In the genomic region with DNA sequence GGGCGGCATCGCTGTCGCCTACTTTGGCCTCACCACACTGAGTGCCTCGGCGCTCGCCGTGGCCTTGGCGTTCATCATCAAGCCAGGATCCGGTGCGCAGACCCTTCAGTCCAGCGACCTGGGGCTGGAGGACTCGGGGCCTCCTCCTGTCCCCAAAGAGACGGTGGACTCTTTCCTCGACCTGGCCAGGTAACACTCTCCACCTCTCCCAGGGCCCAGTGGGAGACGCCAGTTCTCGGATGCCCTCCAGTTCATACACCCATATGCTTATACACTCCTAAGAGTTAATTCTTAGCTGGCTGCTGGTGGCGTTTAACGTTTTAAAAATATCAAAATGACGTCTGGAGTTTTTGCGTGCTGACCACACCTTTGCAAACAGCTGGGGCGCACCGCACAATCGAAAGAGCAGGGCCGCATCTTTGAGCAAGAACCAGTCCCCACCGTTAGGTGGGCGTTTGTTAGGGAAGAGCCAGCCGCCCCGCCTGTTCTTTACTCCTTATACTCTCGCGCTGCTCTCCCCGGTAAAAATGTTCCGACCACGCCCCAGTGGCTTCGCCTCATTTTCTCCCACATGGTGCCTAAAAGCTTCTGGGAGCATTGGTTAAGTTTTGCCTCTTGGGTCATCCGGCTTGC, we compare ENCODE assay signal across 8 cellular contexts. TPM values are rescaled to one million over a fixed set of nuclear protein-coding genes. Genes with fewer than 3 reads are reported as not detected.
A peak's percentile ranks its signal among the peaks of the same experiment; 100 is the strongest.
DNase-seq lines count a peak whose midpoint lies in the region; ATAC-seq lines count a peak whose summit lies in the region.

No MANE protein-coding gene starts in this region.

- peaks cover 34 to 58% (median 48%) of the 10 kb centered on the region in 11 experiments; a peak in 17 of 22 replicates for H4K20me1 ChIP-seq in BLaER1 treated with 17β-estradiol and CSF1 and Interleukin-3, amounts not matched to agents 10 nM and 100 nM

- peak overlapping the region; percentile 71 to 93 (median 86) for H3K4me3 ChIP-seq in BLaER1 treated with 17β-estradiol and CSF1 and Interleukin-3, amounts not matched to agents 10 nM and 100 nM
- H3K4me3 ChIP-seq in SJCRH30 (peak overlapping the region; percentile 64), esophagus (ENCODE audit: low read depth in 1 of 2, low read length in 2 of 2) (peak overlapping the region; percentile 79 to 81)

- ATAC-seq in GM18909 (IDR thresholded peaks at IDR 0.05; ENCODE audit: poor library complexity, unreplicated experiment), result peak; percentile 0
- no peak for ATAC-seq in GM21723 (IDR thresholded peaks at IDR 0.05; ENCODE audit: unreplicated experiment)

- WGBS in esophagus, 2 donors, result 15 to 18% methylated on average over 35 of the region's 35 CpGs

- peak overlapping the region; percentile 87 to 100 (median 99) for H3K4me2 ChIP-seq in BLaER1 treated with 17β-estradiol and CSF1 and Interleukin-3, amounts not matched to agents 10 nM and 100 nM

- intact Hi-C loops in posterior vena cava (cut with DNase I), result no loop called here

- H3K9me3 ChIP-seq in BLaER1 treated with 17β-estradiol and CSF1 and Interleukin-3, amounts not matched to agents 10 nM and 100 nM (replicated peaks in 1 of 11), result no peaks in the 10 kb centered on the region
- H3K9me3 ChIP-seq in SJCRH30 (replicated peaks) (no peaks in the 10 kb centered on the region), esophagus (ENCODE audit: control insufficient read depth in 2 of 2, insufficient read depth in 1 of 2, low read depth in 1 of 2, low read length in 1 of 2) (no peaks in the 10 kb centered on the region)

- no peaks in the 10 kb centered on the region for H3K27me3 ChIP-seq in BLaER1 treated with 17β-estradiol and CSF1 and Interleukin-3, amounts not matched to agents 10 nM and 100 nM
- H3K27me3 ChIP-seq in SJCRH30 (no peaks in the 10 kb centered on the region), esophagus (ENCODE audit: control insufficient read depth in 1 of 2, insufficient read depth in 2 of 2, low read length in 2 of 2) (no peaks in the 10 kb centered on the region)

- peaks cover 2 to 33% (median 25%) of the 10 kb centered on the region in 11 experiments; a peak in 17 of 22 replicates for H3K36me3 ChIP-seq in BLaER1 treated with 17β-estradiol and CSF1 and Interleukin-3, amounts not matched to agents 10 nM and 100 nM
- H3K36me3 ChIP-seq in SJCRH30 (no peaks in the 10 kb centered on the region), esophagus (ENCODE audit: control insufficient read depth in 2 of 2, insufficient read depth in 2 of 2, low read length in 1 of 2) (no peaks in the 10 kb centered on the region)

- peaks cover 33 to 54% (median 48%) of the 10 kb centered on the region in 10 experiments for H3K4me1 ChIP-seq in BLaER1 treated with 17β-estradiol and CSF1 and Interleukin-3, amounts not matched to agents 10 nM and 100 nM
- H3K4me1 ChIP-seq in SJCRH30 (no peaks in the 10 kb centered on the region), esophagus (ENCODE audit: control insufficient read depth in 2 of 2, insufficient read depth in 2 of 2, low read length in 1 of 2) (peaks cover 4 to 12% of the 10 kb centered on the region in 2 donors)

- DNase-seq in SJCRH30 (no peak), posterior vena cava (ENCODE audit: low spot score) (peak; percentile 81), GF-D8 (lab: John Stamatoyannopoulos, UW) (no peak)
- DNase-seq in activated CD4-positive, alpha-beta T cell treated with anti-CD3 and anti-CD28 coated beads, Interleukin-2, amount 50 U/mL, for 4 hours, result no peak

- H3K27ac ChIP-seq in BLaER1 treated with 17β-estradiol and CSF1 and Interleukin-3, amounts not matched to agents 10 nM and 100 nM, result peak overlapping the region in 10 of 11 experiments; percentile 91 to 98 (median 94); a peak in 20 of 22 replicates
- no peak overlapping the region for H3K27ac ChIP-seq in SJCRH30
- peak overlapping the region; percentile 86 to 92 for H3K27ac ChIP-seq in esophagus (ENCODE audit: low read depth in 2 of 2, low read length in 1 of 2)

- peak overlapping the region; percentile 72 to 95 (median 92) for H3K9ac ChIP-seq in BLaER1 treated with 17β-estradiol and CSF1 and Interleukin-3, amounts not matched to agents 10 nM and 100 nM

RNA-seq across cellular contexts. Expression of gene SLC1A4, which starts 0.9 kb away (rescaled TPM):
- total RNA-seq in SJCRH30 (2014; rRNA removed; shearing (Covaris generic)), result 2.6 and 3.5 TPM in 2 replicates
- polyA plus RNA-seq in esophagus, result 1 to 10 TPM; 6.6 to 9.3 TPM
- 10 to 100 TPM; 13.9 to 16.4 TPM for total RNA-seq in posterior vena cava
